ENCODE assay signal across 17 cellular contexts in the genomic region with DNA sequence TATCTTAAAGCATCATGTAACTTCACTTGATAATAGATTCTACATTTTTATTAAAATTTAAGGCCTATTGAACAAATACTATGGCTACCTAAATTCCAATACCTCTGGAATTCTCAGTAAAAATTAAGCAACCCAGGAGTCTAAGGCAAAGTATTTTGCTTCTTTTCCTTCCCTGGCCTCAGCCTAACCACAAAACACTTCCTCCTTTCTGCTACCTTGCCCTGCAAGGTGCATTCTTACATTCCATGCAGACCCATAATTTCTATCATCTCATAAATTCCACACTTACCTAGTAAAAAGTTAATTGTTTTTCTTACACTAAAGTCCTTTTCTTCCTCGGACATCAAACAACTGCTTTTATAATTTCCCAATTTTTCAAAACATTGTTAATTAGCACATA.
"Had no signal": no experiment of that assay in that cellular context is flagged by ENCODE, and none has a peak within 500 bp of the region (broad histone marks: within the 10 kb centered on the region; RNA-seq: fewer than 3 reads in every experiment).

No MANE protein-coding gene starts in this region.

- H3K4me3 Mint-ChIP-seq: activated naive CD8-positive, alpha-beta T cell treated with anti-CD3 and anti-CD28 coated beads for 36 hours; central memory CD8-positive, alpha-beta T cell; naive thymus-derived CD4-positive, alpha-beta T cell had no signal

- H3K27ac ChIP-seq: body of pancreas, coronary artery, esophagus squamous epithelium, parathyroid adenoma, upper lobe of left lung had no signal

- DNase-seq: activated CD4-positive, alpha-beta T cell treated with anti-CD3 and anti-CD28 coated beads, Interleukin-2, amount 50 U/mL, for 1 hour; activated CD8-positive, alpha-beta memory T cell treated with anti-CD3 and anti-CD28 coated beads for 24 hours; activated gamma-delta T cell treated with Interleukin-2 at 50 U/mL for 16 hours; activated naive CD8-positive, alpha-beta T cell treated with anti-CD3 and anti-CD28 coated beads for 36 hours; body of pancreas; effector CD4-positive, alpha-beta T cell; esophagus squamous epithelium; glutamatergic neuron; left cardiac atrium; naive thymus-derived CD4-positive, alpha-beta T cell; stimulated activated naive CD4-positive, alpha-beta T cell; upper lobe of left lung had no signal

- H3K9ac ChIP-seq: parathyroid adenoma had no signal

- ATAC-seq: activated CD4-positive, CD25-positive, alpha-beta regulatory T cell treated with anti-CD3 and anti-CD28 coated beads, Interleukin-2, amount 50 U/mL, for 24 hours; body of pancreas; left cardiac atrium; naive thymus-derived CD4-positive, alpha-beta T cell had no signal

- H2AFZ ChIP-seq: parathyroid adenoma had no signal

- H3K4me3 ChIP-seq: body of pancreas, coronary artery, esophagus squamous epithelium, lung, upper lobe of left lung had no signal

- H3K27me3 ChIP-seq: body of pancreas, esophagus squamous epithelium, upper lobe of left lung had no signal

- H3K9me3 ChIP-seq: body of pancreas, esophagus squamous epithelium, upper lobe of left lung had no signal

- H3K36me3 ChIP-seq: esophagus squamous epithelium, upper lobe of left lung had no signal

- H3K27ac Mint-ChIP-seq: activated naive CD8-positive, alpha-beta T cell treated with anti-CD3 and anti-CD28 coated beads for 36 hours had no signal
